ENCODE assay signal across 1 cellular context in the genomic region with DNA sequence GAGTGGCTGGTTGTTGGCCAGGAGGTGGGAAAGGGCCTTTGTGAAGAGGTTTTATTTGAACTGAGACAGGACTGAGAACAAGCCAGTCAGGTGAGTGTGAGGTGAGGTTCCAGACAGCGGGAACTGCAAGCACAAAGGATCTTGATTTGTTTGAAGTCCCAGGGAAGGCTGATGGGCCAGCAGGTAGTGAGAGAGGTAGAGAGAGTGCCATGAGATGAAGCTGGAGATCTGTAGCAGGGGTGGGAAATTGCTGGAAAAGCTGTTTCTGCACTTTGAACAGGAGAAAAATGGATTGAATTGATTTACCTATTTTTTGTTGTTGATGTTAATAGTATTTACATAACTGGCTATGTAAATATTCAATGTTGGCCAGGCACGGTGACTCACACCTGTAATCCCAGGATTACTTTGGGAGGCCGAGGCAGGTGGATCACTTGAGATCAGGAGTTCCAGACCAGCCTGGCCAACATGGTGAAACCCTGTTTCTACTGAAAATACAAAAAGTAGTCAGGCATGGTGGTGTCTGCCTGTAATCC.
TF ChIP-seq lines count a peak whose summit lies in the region.

No MANE protein-coding gene starts in this region.

TF ChIP-seq in HepG2, 621 proteins besides CTCF, POLR2A, EP300 and RAD21 (continued from another document and continues in another):
- TF ChIP-seq ZBTB8A (CRISPR knock-in tag; IDR thresholded peaks at IDR 0.05; ENCODE audit: borderline replicate concordance, low read depth) (no peak), SALL2 (CRISPR knock-in tag; IDR thresholded peaks at IDR 0.05) (no peak), STAG1 (CRISPR knock-in tag; IDR thresholded peaks at IDR 0.05) (no peak), KDM5A (IDR thresholded peaks at IDR 0.05; ENCODE audit: borderline replicate concordance, low read length) (no peak), PCBP2 (optimal IDR thresholded peaks at IDR 0.05; ENCODE audit: low read depth, low read length, poor library complexity, severe bottlenecking) (no peak), KDM2A (CRISPR knock-in tag; IDR thresholded peaks at IDR 0.05; ENCODE audit: borderline replicate concordance, low read depth) (no peak; the same call in 1 of the 2 replicates), ASH2L (IDR thresholded peaks at IDR 0.05; ENCODE audit: insufficient read length, low read depth, low read length) (peak; percentile 56), MBNL3 (CRISPR knock-in tag; conservative IDR thresholded peaks at IDR 0.05) (no peak), ZNF619 (CRISPR knock-in tag; IDR thresholded peaks at IDR 0.05) (no peak), HOXA3 (CRISPR knock-in tag; IDR thresholded peaks at IDR 0.05) (no peak), ZNF607 (CRISPR knock-in tag; IDR thresholded peaks at IDR 0.05; ENCODE audit: borderline replicate concordance) (no peak; the same call in 1 of the 2 replicates), ZNF816 (CRISPR knock-in tag; IDR thresholded peaks at IDR 0.05; ENCODE audit: borderline replicate concordance) (0 out of 2 replicates have a peak, but pooled peaks have one; percentile 28), PHF20 (CRISPR knock-in tag; IDR thresholded peaks at IDR 0.05) (no peak), SMAD9 (CRISPR knock-in tag; IDR thresholded peaks at IDR 0.05) (no peak), NBN (conservative IDR thresholded peaks at IDR 0.05) (no peak), MZF1 (CRISPR knock-in tag; IDR thresholded peaks at IDR 0.05; ENCODE audit: borderline replicate concordance) (no peak), ZNF558 (CRISPR knock-in tag; IDR thresholded peaks at IDR 0.05; ENCODE audit: borderline replicate concordance) (no peak), NCOA1 (CRISPR knock-in tag; IDR thresholded peaks at IDR 0.05) (peak; percentile 33; the same call in 1 of the 2 replicates), GABPA (IDR thresholded peaks at IDR 0.05; ENCODE audit: low read depth, low read length) (no peak), GABPA (CRISPR knock-in tag; IDR thresholded peaks at IDR 0.05; ENCODE audit: low read depth) (no peak), ZNF549 (CRISPR knock-in tag; IDR thresholded peaks at IDR 0.05) (no peak), CBX1 (IDR thresholded peaks at IDR 0.05; ENCODE audit: low read depth) (no peak), ZNF550 (CRISPR knock-in tag; IDR thresholded peaks at IDR 0.05; ENCODE audit: borderline replicate concordance) (no peak), ZFP36L2 (CRISPR knock-in tag; IDR thresholded peaks at IDR 0.05) (no peak), ZNF570 (CRISPR knock-in tag; IDR thresholded peaks at IDR 0.05; ENCODE audit: borderline replicate concordance) (no peak), ZNF230 (CRISPR knock-in tag; IDR thresholded peaks at IDR 0.05) (no peak; the same call in 1 of the 2 replicates), MEIS1 (CRISPR knock-in tag; IDR thresholded peaks at IDR 0.05; ENCODE audit: borderline replicate concordance) (no peak; the same call in 1 of the 2 replicates), NCOA5 (CRISPR knock-in tag; IDR thresholded peaks at IDR 0.05) (no peak)
- TF ChIP-seq, protein P1, sequence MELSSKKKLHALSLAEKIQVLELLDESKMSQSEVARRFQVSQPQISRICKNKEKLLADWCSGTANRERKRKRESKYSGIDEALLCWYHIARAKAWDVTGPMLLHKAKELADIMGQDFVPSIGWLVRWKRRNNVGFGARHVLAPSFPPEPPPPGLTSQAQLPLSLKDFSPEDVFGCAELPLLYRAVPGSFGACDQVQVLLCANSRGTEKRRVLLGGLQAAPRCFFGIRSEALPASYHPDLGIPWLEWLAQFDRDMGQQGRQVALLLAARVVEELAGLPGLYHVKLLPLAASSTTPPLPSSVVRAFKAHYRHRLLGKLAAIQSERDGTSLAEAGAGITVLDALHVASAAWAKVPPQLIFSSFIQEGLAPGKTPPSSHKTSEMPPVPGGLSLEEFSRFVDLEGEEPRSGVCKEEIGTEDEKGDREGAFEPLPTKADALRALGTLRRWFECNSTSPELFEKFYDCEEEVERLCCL (CRISPR knock-in tag; IDR thresholded peaks at IDR 0.05; ENCODE audit: borderline replicate concordance) = 0 out of 2 replicates have a peak, but pooled peaks have one; percentile 45
- TF ChIP-seq, protein P2, sequence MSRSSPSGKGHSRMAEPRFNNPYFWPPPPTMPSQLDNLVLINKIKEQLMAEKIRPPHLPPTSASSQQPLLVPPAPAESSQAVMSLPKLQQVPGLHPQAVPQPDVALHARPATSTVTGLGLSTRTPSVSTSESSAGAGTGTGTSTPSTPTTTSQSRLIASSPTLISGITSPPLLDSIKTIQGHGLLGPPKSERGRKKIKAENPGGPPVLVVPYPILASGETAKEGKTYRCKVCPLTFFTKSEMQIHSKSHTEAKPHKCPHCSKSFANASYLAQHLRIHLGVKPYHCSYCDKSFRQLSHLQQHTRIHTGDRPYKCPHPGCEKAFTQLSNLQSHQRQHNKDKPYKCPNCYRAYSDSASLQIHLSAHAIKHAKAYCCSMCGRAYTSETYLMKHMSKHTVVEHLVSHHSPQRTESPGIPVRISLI (CRISPR knock-in tag; IDR thresholded peaks at IDR 0.05; ENCODE audit: borderline replicate concordance) = peak; percentile 66; the same call in 1 of the 2 replicates
- TF ChIP-seq, protein P3, sequence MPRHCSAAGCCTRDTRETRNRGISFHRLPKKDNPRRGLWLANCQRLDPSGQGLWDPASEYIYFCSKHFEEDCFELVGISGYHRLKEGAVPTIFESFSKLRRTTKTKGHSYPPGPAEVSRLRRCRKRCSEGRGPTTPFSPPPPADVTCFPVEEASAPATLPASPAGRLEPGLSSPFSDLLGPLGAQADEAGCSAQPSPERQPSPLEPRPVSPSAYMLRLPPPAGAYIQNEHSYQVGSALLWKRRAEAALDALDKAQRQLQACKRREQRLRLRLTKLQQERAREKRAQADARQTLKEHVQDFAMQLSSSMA (CRISPR knock-in tag; IDR thresholded peaks at IDR 0.05) = no peak
- TF ChIP-seq, protein P4, sequence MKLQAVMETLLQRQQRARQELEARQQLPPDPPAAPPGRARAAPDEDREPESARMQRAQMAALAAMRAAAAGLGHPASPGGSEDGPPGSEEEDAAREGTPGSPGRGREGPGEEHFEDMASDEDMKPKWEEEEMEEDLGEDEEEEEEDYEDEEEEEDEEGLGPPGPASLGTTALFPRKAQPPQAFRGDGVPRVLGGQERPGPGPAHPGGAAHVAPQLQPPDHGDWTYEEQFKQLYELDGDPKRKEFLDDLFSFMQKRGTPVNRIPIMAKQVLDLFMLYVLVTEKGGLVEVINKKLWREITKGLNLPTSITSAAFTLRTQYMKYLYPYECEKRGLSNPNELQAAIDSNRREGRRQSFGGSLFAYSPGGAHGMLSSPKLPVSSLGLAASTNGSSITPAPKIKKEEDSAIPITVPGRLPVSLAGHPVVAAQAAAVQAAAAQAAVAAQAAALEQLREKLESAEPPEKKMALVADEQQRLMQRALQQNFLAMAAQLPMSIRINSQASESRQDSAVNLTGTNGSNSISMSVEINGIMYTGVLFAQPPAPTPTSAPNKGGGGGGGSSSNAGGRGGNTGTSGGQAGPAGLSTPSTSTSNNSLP (IDR thresholded peaks at IDR 0.05; ENCODE audit: low read depth, low read length) = peak; percentile 43; the same call in 1 of the 2 replicates
- TF ChIP-seq, protein P5, sequence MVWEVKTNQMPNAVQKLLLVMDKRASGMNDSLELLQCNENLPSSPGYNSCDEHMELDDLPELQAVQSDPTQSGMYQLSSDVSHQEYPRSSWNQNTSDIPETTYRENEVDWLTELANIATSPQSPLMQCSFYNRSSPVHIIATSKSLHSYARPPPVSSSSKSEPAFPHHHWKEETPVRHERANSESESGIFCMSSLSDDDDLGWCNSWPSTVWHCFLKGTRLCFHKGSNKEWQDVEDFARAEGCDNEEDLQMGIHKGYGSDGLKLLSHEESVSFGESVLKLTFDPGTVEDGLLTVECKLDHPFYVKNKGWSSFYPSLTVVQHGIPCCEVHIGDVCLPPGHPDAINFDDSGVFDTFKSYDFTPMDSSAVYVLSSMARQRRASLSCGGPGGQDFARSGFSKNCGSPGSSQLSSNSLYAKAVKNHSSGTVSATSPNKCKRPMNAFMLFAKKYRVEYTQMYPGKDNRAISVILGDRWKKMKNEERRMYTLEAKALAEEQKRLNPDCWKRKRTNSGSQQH (CRISPR knock-in tag; IDR thresholded peaks at IDR 0.05; ENCODE audit: low read depth) = no peak
- TF ChIP-seq, protein P6, sequence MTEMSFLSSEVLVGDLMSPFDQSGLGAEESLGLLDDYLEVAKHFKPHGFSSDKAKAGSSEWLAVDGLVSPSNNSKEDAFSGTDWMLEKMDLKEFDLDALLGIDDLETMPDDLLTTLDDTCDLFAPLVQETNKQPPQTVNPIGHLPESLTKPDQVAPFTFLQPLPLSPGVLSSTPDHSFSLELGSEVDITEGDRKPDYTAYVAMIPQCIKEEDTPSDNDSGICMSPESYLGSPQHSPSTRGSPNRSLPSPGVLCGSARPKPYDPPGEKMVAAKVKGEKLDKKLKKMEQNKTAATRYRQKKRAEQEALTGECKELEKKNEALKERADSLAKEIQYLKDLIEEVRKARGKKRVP (CRISPR knock-in tag; IDR thresholded peaks at IDR 0.05) = peak in 1 of 2 experiments; percentile 21; a peak in 1 of 4 replicates
- TF ChIP-seq, protein P7, sequence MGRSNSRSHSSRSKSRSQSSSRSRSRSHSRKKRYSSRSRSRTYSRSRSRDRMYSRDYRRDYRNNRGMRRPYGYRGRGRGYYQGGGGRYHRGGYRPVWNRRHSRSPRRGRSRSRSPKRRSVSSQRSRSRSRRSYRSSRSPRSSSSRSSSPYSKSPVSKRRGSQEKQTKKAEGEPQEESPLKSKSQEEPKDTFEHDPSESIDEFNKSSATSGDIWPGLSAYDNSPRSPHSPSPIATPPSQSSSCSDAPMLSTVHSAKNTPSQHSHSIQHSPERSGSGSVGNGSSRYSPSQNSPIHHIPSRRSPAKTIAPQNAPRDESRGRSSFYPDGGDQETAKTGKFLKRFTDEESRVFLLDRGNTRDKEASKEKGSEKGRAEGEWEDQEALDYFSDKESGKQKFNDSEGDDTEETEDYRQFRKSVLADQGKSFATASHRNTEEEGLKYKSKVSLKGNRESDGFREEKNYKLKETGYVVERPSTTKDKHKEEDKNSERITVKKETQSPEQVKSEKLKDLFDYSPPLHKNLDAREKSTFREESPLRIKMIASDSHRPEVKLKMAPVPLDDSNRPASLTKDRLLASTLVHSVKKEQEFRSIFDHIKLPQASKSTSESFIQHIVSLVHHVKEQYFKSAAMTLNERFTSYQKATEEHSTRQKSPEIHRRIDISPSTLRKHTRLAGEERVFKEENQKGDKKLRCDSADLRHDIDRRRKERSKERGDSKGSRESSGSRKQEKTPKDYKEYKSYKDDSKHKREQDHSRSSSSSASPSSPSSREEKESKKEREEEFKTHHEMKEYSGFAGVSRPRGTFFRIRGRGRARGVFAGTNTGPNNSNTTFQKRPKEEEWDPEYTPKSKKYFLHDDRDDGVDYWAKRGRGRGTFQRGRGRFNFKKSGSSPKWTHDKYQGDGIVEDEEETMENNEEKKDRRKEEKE (IDR thresholded peaks at IDR 0.05) = no peak
- TF ChIP-seq, protein P8, sequence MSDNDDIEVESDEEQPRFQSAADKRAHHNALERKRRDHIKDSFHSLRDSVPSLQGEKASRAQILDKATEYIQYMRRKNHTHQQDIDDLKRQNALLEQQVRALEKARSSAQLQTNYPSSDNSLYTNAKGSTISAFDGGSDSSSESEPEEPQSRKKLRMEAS (IDR thresholded peaks at IDR 0.05) = no peak; the same call in 1 of the 2 replicates
- TF ChIP-seq, protein P9, sequence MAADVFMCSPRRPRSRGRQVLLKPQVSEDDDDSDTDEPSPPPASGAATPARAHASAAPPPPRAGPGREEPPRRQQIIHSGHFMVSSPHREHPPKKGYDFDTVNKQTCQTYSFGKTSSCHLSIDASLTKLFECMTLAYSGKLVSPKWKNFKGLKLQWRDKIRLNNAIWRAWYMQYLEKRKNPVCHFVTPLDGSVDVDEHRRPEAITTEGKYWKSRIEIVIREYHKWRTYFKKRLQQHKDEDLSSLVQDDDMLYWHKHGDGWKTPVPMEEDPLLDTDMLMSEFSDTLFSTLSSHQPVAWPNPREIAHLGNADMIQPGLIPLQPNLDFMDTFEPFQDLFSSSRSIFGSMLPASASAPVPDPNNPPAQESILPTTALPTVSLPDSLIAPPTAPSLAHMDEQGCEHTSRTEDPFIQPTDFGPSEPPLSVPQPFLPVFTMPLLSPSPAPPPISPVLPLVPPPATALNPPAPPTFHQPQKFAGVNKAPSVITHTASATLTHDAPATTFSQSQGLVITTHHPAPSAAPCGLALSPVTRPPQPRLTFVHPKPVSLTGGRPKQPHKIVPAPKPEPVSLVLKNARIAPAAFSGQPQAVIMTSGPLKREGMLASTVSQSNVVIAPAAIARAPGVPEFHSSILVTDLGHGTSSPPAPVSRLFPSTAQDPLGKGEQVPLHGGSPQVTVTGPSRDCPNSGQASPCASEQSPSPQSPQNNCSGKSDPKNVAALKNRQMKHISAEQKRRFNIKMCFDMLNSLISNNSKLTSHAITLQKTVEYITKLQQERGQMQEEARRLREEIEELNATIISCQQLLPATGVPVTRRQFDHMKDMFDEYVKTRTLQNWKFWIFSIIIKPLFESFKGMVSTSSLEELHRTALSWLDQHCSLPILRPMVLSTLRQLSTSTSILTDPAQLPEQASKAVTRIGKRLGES (CRISPR knock-in tag; IDR thresholded peaks at IDR 0.05; ENCODE audit: borderline replicate concordance) = no peak
- TF ChIP-seq, protein P10, sequence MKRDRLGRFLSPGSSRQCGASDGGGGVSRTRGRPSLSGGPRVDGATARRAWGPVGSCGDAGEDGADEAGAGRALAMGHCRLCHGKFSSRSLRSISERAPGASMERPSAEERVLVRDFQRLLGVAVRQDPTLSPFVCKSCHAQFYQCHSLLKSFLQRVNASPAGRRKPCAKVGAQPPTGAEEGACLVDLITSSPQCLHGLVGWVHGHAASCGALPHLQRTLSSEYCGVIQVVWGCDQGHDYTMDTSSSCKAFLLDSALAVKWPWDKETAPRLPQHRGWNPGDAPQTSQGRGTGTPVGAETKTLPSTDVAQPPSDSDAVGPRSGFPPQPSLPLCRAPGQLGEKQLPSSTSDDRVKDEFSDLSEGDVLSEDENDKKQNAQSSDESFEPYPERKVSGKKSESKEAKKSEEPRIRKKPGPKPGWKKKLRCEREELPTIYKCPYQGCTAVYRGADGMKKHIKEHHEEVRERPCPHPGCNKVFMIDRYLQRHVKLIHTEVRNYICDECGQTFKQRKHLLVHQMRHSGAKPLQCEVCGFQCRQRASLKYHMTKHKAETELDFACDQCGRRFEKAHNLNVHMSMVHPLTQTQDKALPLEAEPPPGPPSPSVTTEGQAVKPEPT (CRISPR knock-in tag; IDR thresholded peaks at IDR 0.05; ENCODE audit: low read depth) = no peak
- TF ChIP-seq, protein P11, sequence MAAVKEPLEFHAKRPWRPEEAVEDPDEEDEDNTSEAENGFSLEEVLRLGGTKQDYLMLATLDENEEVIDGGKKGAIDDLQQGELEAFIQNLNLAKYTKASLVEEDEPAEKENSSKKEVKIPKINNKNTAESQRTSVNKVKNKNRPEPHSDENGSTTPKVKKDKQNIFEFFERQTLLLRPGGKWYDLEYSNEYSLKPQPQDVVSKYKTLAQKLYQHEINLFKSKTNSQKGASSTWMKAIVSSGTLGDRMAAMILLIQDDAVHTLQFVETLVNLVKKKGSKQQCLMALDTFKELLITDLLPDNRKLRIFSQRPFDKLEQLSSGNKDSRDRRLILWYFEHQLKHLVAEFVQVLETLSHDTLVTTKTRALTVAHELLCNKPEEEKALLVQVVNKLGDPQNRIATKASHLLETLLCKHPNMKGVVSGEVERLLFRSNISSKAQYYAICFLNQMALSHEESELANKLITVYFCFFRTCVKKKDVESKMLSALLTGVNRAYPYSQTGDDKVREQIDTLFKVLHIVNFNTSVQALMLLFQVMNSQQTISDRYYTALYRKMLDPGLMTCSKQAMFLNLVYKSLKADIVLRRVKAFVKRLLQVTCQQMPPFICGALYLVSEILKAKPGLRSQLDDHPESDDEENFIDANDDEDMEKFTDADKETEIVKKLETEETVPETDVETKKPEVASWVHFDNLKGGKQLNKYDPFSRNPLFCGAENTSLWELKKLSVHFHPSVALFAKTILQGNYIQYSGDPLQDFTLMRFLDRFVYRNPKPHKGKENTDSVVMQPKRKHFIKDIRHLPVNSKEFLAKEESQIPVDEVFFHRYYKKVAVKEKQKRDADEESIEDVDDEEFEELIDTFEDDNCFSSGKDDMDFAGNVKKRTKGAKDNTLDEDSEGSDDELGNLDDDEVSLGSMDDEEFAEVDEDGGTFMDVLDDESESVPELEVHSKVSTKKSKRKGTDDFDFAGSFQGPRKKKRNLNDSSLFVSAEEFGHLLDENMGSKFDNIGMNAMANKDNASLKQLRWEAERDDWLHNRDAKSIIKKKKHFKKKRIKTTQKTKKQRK (IDR thresholded peaks at IDR 0.05; ENCODE audit: low read length) = no peak
